Comparison of ENCODE assay signal across 22 cellular contexts in genomic region chr7:129556607-129557120, GRCh38. TPM values are rescaled to one million over a fixed set of nuclear protein-coding genes. Genes with fewer than 3 reads are reported as not detected.
"Had no signal": no experiment of that assay in that cellular context is flagged by ENCODE, and none has a peak within 500 bp of the region (broad histone marks: within the 10 kb centered on the region; RNA-seq: fewer than 3 reads in every experiment).

No MANE protein-coding gene starts in this region.

- H3K36me3 ChIP-seq: colonic mucosa, heart left ventricle, right atrium auricular region, stomach, thoracic aorta, transverse colon had no signal

- ATAC-seq: heart left ventricle; left colon; natural killer cell treated with Interleukin-12 subunit alpha and Interleukin-12 subunit beta and Interleukin-15 and Interleukin-18, amount 100 ng/mL, for 72 hours; stimulated activated memory B cell treated with anti-CD40 and anti-IgM and Interleukin-4, amounts not matched to agents 10 μg/mL and 1 μg/mL and 100 μg/mL, for 72 hours had no signal

- H3K9me3 Mint-ChIP-seq: mesothelial cell of epicardium; natural killer cell treated with Interleukin-12 subunit alpha and Interleukin-12 subunit beta and Interleukin-15 and Interleukin-18, amount 100 ng/mL, for 72 hours; stimulated activated memory B cell treated with anti-CD40 and anti-IgM and Interleukin-4, amounts not matched to agents 10 μg/mL and 1 μg/mL and 100 μg/mL, for 72 hours had no signal

- H3K4me1 Mint-ChIP-seq: mesothelial cell of epicardium had no signal

- H3K4me3 ChIP-seq: colonic mucosa, heart left ventricle, right atrium auricular region, stomach, thoracic aorta, transverse colon had no signal

- H3K4me3 Mint-ChIP-seq: mesothelial cell of epicardium; natural killer cell treated with Interleukin-12 subunit alpha and Interleukin-12 subunit beta and Interleukin-15 and Interleukin-18, amount 100 ng/mL, for 72 hours; stimulated activated memory B cell treated with anti-CD40 and anti-IgM and Interleukin-4, amounts not matched to agents 10 μg/mL and 1 μg/mL and 100 μg/mL, for 72 hours had no signal

- H3K27ac Mint-ChIP-seq: mesothelial cell of epicardium; natural killer cell treated with Interleukin-12 subunit alpha and Interleukin-12 subunit beta and Interleukin-15 and Interleukin-18, amount 100 ng/mL, for 72 hours; stimulated activated memory B cell treated with anti-CD40 and anti-IgM and Interleukin-4, amounts not matched to agents 10 μg/mL and 1 μg/mL and 100 μg/mL, for 72 hours had no signal

- DNase-seq: caudate nucleus; colonic mucosa; dermis blood vessel endothelial cell; erythroblast; heart left ventricle; hippocampal formation; left colon; mammary epithelial cell; stimulated activated CD4-positive, alpha-beta T cell treated with anti-CD3 and anti-CD28 coated beads, Interleukin-4, amount 100 ng/mL, for 24 hours; stomach; substantia nigra; transverse colon had no signal

- H3K27ac ChIP-seq: colonic mucosa, heart left ventricle, right atrium auricular region, stomach, thoracic aorta, transverse colon had no signal

- H3K4me1 ChIP-seq: colonic mucosa, right atrium auricular region, transverse colon had no signal

- H3K9me3 ChIP-seq: colonic mucosa, heart left ventricle, right atrium auricular region, stomach, thoracic aorta, transverse colon had no signal

- FAIRE-seq: endothelial cell of umbilical vein, frontal cortex had no signal

- H3K36me3 Mint-ChIP-seq: mesothelial cell of epicardium; natural killer cell treated with Interleukin-12 subunit alpha and Interleukin-12 subunit beta and Interleukin-15 and Interleukin-18, amount 100 ng/mL, for 72 hours; stimulated activated memory B cell treated with anti-CD40 and anti-IgM and Interleukin-4, amounts not matched to agents 10 μg/mL and 1 μg/mL and 100 μg/mL, for 72 hours had no signal

- H3K27me3 ChIP-seq: colonic mucosa, right atrium auricular region, stomach had no signal

RNA-seq across cellular contexts. Expression of gene SMKR1, which starts 54.3 kb away (rescaled TPM):
- total RNA-seq: kidney epithelial cell, left colon, liver, posterior vena cava, right atrium auricular region, stomach, thoracic aorta, transverse colon had no signal
- polyA plus RNA-seq: endothelial cell of umbilical vein, liver had no signal
